In the genomic region with DNA sequence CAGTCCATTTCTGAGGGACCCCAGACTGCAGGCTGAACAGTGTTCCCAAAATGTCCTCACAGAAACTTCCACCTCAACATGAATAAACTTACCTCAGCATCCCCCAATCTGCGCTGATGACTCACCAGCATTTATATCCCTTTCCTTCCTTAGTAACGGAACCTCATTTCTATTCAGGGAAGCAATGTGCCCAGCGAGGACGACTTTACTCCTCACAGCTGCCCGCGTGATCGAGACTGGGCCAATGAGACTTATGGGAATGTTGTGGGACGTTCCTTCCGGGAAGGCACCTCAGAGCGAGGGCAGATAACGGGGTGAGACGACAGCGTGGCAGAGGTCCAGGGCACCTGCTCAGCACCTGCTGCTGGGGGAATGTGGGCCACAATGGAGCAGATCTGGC, we compare ENCODE assay signal across 13 cellular contexts.
A peak's percentile ranks its signal among the peaks of the same experiment; 100 is the strongest.
DNase-seq lines count a peak whose midpoint lies in the region; ATAC-seq and TF ChIP-seq lines count a peak whose summit lies in the region.
"Had no signal": no experiment of that assay in that cellular context is flagged by ENCODE, and none has a peak within 500 bp of the region (broad histone marks: within the 10 kb centered on the region; RNA-seq: fewer than 3 reads in every experiment).

No MANE protein-coding gene starts in this region.

- no peak overlapping the region for H3K4me3 Mint-ChIP-seq in activated naive CD8-positive, alpha-beta T cell treated with anti-CD3 and anti-CD28 coated beads for 36 hours
- H3K4me3 Mint-ChIP-seq: activated naive CD4-positive, alpha-beta T cell treated with anti-CD3 and anti-CD28 coated beads, Interleukin-2, amount 10 ng/mL, durations not matched to agents 7 days and 5 days; neural crest cell had no signal

- H3K4me3 ChIP-seq in body of pancreas (no peak overlapping the region), skeletal muscle tissue (ENCODE audit: low read length in 3 of 3) (peak overlapping the region in 2 of 3 donors; percentile 30 to 47)

- H3K27ac ChIP-seq in body of pancreas (no peak overlapping the region), skeletal muscle tissue (ENCODE audit: low read depth, low read length) (peak overlapping the region; percentile 82)

- H3K27me3 Mint-ChIP-seq in activated naive CD8-positive, alpha-beta T cell treated with anti-CD3 and anti-CD28 coated beads for 36 hours: no peaks in the 10 kb centered on the region
- H3K27me3 Mint-ChIP-seq: activated naive CD4-positive, alpha-beta T cell treated with anti-CD3 and anti-CD28 coated beads, Interleukin-2, amount 10 ng/mL, durations not matched to agents 7 days and 5 days had no signal

- H3K9me3 Mint-ChIP-seq in activated naive CD8-positive, alpha-beta T cell treated with anti-CD3 and anti-CD28 coated beads for 36 hours: no peaks in the 10 kb centered on the region
- H3K9me3 Mint-ChIP-seq: activated naive CD4-positive, alpha-beta T cell treated with anti-CD3 and anti-CD28 coated beads, Interleukin-2, amount 10 ng/mL, durations not matched to agents 7 days and 5 days; neural crest cell had no signal

- DNase-seq in NCI-H1092 treated with DMSO at 0.1 percent for 48 hours (lab: John Stamatoyannopoulos, UW): peak; percentile 12
- no peak for DNase-seq in NCI-H1092 (lab: John Stamatoyannopoulos, UW)
- peak; percentile 30 to 80 (median 70) for DNase-seq in body of pancreas
- DNase-seq in left ventricle myocardium superior: peak; percentile 58
- no peak for DNase-seq in activated naive CD8-positive, alpha-beta T cell treated with anti-CD3 and anti-CD28 coated beads for 36 hours
- DNase-seq in Kasumi-1 (lab: John Stamatoyannopoulos, UW): no peak
- DNase-seq: activated naive CD4-positive, alpha-beta T cell treated with anti-CD3 and anti-CD28 coated beads, Interleukin-2, amount 10 ng/mL, durations not matched to agents 7 days and 5 days; cortex of kidney; RPMI8226; T1000 had no signal

- no peaks in the 10 kb centered on the region for H3K4me1 Mint-ChIP-seq in activated naive CD8-positive, alpha-beta T cell treated with anti-CD3 and anti-CD28 coated beads for 36 hours
- H3K4me1 Mint-ChIP-seq: activated naive CD4-positive, alpha-beta T cell treated with anti-CD3 and anti-CD28 coated beads, Interleukin-2, amount 10 ng/mL, durations not matched to agents 7 days and 5 days; neural crest cell had no signal

- peaks cover 0 to 9% of the 10 kb centered on the region in 2 donors for H3K36me3 ChIP-seq in body of pancreas (replicated peaks in 1 of 2; ENCODE audit: insufficient read depth in 1 of 2, low read depth in 2 of 2)
- peaks cover 17 to 19% (median 18%) of the 10 kb centered on the region in 3 donors for H3K36me3 ChIP-seq in skeletal muscle tissue (ENCODE audit: control insufficient read depth in 3 of 3, insufficient read depth in 3 of 3, low read length in 3 of 3)

- peak overlapping the region in 1 of 3 donors; percentile 38 for H3K9ac ChIP-seq in skeletal muscle tissue (ENCODE audit: low read depth in 1 of 3, low read length in 3 of 3)

- H3K27ac Mint-ChIP-seq in activated naive CD8-positive, alpha-beta T cell treated with anti-CD3 and anti-CD28 coated beads for 36 hours: no peak overlapping the region
- H3K27ac Mint-ChIP-seq: activated naive CD4-positive, alpha-beta T cell treated with anti-CD3 and anti-CD28 coated beads, Interleukin-2, amount 10 ng/mL, durations not matched to agents 7 days and 5 days had no signal

- TF ChIP-seq CTCF in body of pancreas (IDR thresholded peaks at IDR 0.05): no peak

- no peaks in the 10 kb centered on the region for H3K27me3 ChIP-seq in body of pancreas
- H3K27me3 ChIP-seq in skeletal muscle tissue (ENCODE audit: control insufficient read depth in 3 of 3, insufficient read depth in 3 of 3, low read length in 3 of 3): no peaks in the 10 kb centered on the region

- H3K9me3 ChIP-seq in body of pancreas: no peaks in the 10 kb centered on the region
- H3K9me3 ChIP-seq in skeletal muscle tissue (ENCODE audit: control insufficient read depth in 3 of 3, low read length in 3 of 3): no peaks in the 10 kb centered on the region

- 45 to 52% methylated on average over 12 to 13 of the region's 13 CpGs for WGBS in body of pancreas, 2 donors

- peak; percentile 89 for ATAC-seq in body of pancreas
- ATAC-seq in left ventricle myocardium superior: peak; percentile 78
- ATAC-seq in HG02623 (IDR thresholded peaks at IDR 0.05; ENCODE audit: unreplicated experiment): no peak

- peaks cover 14% of the 10 kb centered on the region for H3K4me1 ChIP-seq in body of pancreas
- H3K4me1 ChIP-seq in skeletal muscle tissue (ENCODE audit: control insufficient read depth in 3 of 3, insufficient read depth in 3 of 3, low read length in 3 of 3): peaks cover 20 to 52% (median 48%) of the 10 kb centered on the region in 3 donors

- H3K36me3 Mint-ChIP-seq in activated naive CD8-positive, alpha-beta T cell treated with anti-CD3 and anti-CD28 coated beads for 36 hours: peaks cover 3% of the 10 kb centered on the region

- no peak for TF ChIP-seq POLR2A in body of pancreas (IDR thresholded peaks at IDR 0.05)

- intact Hi-C loops in body of pancreas (cut with DNase I): no loop called here
- intact Hi-C loops in left ventricle myocardium superior (cut with micrococcal nuclease): no loop called here

Comparison
In these comparisons a context has a peak if more than half of its experiments do, and no peak if none do; other contexts are left out.
1. DNase-seq: peak in NCI-H1092 treated with DMSO at 0.1 percent for 48 hours (single experiment), body of pancreas (4 of 4) and left ventricle myocardium superior (single experiment); none in NCI-H1092 (single experiment), activated naive CD8-positive, alpha-beta T cell treated with anti-CD3 and anti-CD28 coated beads for 36 hours (single experiment) and Kasumi-1 (0 of 2).
2. H3K4me3 ChIP-seq: peak in skeletal muscle tissue (2 of 3); none in body of pancreas (0 of 2).